22 cellular contexts compared by ENCODE assay signal in the genomic region with DNA sequence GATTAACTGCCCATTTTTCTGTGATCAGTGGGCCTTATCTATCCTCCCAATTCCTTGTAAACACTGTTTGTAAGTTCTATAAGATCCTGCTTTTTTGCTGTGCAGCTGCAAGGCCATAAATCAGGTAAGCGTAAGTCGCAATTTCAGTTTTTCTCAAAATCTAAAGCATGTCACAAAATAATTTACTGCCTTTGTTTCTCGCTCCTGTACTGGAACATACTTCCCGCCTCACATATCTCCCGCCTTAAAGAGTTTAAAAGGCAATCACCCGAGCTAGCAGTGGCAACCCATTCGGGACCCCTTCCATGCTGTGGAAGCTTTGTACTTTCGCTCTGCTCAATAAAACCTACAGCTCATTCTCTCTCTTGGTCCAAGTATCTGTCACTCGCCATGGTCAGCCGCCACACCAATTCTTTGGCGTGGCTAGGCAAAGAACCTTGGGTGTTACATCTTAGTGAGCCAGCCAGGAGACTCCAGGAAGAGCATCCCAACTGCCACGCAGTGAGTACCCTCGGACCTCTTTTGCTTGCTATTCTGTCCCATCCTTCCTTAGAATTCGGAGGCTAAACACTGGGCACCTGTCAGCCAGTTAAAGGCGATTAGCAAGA. TPM values are rescaled to one million over a fixed set of nuclear protein-coding genes. Genes with fewer than 3 reads are reported as not detected.
A peak's percentile ranks its signal among the peaks of the same experiment; 100 is the strongest.
DNase-seq lines count a peak whose midpoint lies in the region; ATAC-seq, FAIRE-seq and TF ChIP-seq lines count a peak whose summit lies in the region.
"Had no signal": no experiment of that assay in that cellular context is flagged by ENCODE, and none has a peak within 500 bp of the region (broad histone marks: within the 10 kb centered on the region; RNA-seq: fewer than 3 reads in every experiment).

No MANE protein-coding gene starts in this region.

- ATAC-seq in natural killer cell, result no peak
- no peak for ATAC-seq in natural killer cell treated with Interleukin-12 subunit alpha and Interleukin-12 subunit beta and Interleukin-15 and Interleukin-18, amount 100 ng/mL, for 72 hours

- H3K9me3 Mint-ChIP-seq in natural killer cell (no peaks in the 10 kb centered on the region), nephron progenitor cell (peaks cover 57% of the 10 kb centered on the region)
- no peaks in the 10 kb centered on the region for H3K9me3 Mint-ChIP-seq in natural killer cell treated with Interleukin-12 subunit alpha and Interleukin-12 subunit beta and Interleukin-15 and Interleukin-18, amount 100 ng/mL, for 72 hours

- no peak for TF ChIP-seq POLR2A in testis (IDR thresholded peaks at IDR 0.05)

- no peaks in the 10 kb centered on the region for H3K9me3 ChIP-seq in testis
- H3K9me3 ChIP-seq: Peyer's patch, SJSA1 had no signal

- intact Hi-C loops in natural killer cell (cut with micrococcal nuclease) (no loop called here), testis (cut with DNase I; ENCODE audit: low total_unique reads) (no loop called here)

- H3K36me3 ChIP-seq in bronchial epithelial cell (ENCODE audit: control insufficient read depth, insufficient read depth, low read length), result no peaks in the 10 kb centered on the region
- H3K36me3 ChIP-seq in testis (ENCODE audit: low read depth, missing control alignments), result no peaks in the 10 kb centered on the region
- H3K36me3 ChIP-seq: Peyer's patch, SJSA1 had no signal

- H3K27me3 Mint-ChIP-seq in natural killer cell (ENCODE audit: low read depth in 2 of 2) (no peaks in the 10 kb centered on the region), nephron progenitor cell (ENCODE audit: low read depth, poor library complexity) (peaks cover 6% of the 10 kb centered on the region)
- no peaks in the 10 kb centered on the region for H3K27me3 Mint-ChIP-seq in natural killer cell treated with Interleukin-12 subunit alpha and Interleukin-12 subunit beta and Interleukin-15 and Interleukin-18, amount 100 ng/mL, for 72 hours

- no peaks in the 10 kb centered on the region for H3K36me3 Mint-ChIP-seq in natural killer cell
- no peaks in the 10 kb centered on the region for H3K36me3 Mint-ChIP-seq in natural killer cell treated with Interleukin-12 subunit alpha and Interleukin-12 subunit beta and Interleukin-15 and Interleukin-18, amount 100 ng/mL, for 72 hours
- H3K36me3 Mint-ChIP-seq in nephron progenitor cell (ENCODE audit: low read depth), result peaks cover 61% of the 10 kb centered on the region

- no peak overlapping the region for H3K27ac ChIP-seq in testis
- H3K27ac ChIP-seq: HL-60, Peyer's patch, SJSA1 had no signal

- H3K4me1 ChIP-seq in testis, result peaks cover 3% of the 10 kb centered on the region
- H3K4me1 ChIP-seq: Peyer's patch, SJSA1 had no signal

- no peak for TF ChIP-seq CTCF in natural killer cell (IDR thresholded peaks at IDR 0.05)
- TF ChIP-seq CTCF in bronchial epithelial cell (IDR thresholded peaks at IDR 0.05; ENCODE audit: insufficient read depth, low read length, severe bottlenecking), result no peak
- no peak for TF ChIP-seq CTCF in nephron progenitor cell (IDR thresholded peaks at IDR 0.05)
- TF ChIP-seq CTCF in testis (IDR thresholded peaks at IDR 0.05), result no peak

- in situ Hi-C loops in KBM-7 (cut with MboI; ENCODE audit: low pct_unique_long_range_greater_than_20kb, low sequenced_read_pairs), result no loop called here
- in situ Hi-C loops in ACHN (cut with HindIII; ENCODE audit: low pct_ligation_motif_present, low pct_unique_long_range_greater_than_20kb, low sequenced_read_pairs), result no loop called here

- H3K4me3 Mint-ChIP-seq in natural killer cell (no peak overlapping the region), nephron progenitor cell (peak overlapping the region; percentile 11)
- H3K4me3 Mint-ChIP-seq in natural killer cell treated with Interleukin-12 subunit alpha and Interleukin-12 subunit beta and Interleukin-15 and Interleukin-18, amount 100 ng/mL, for 72 hours, result no peak overlapping the region

- H3K4me1 Mint-ChIP-seq in natural killer cell (peaks cover 49 to 52% of the 10 kb centered on the region in 2 donors), nephron progenitor cell (peaks cover 38% of the 10 kb centered on the region)
- peaks cover 22 to 38% of the 10 kb centered on the region in 2 donors for H3K4me1 Mint-ChIP-seq in natural killer cell treated with Interleukin-12 subunit alpha and Interleukin-12 subunit beta and Interleukin-15 and Interleukin-18, amount 100 ng/mL, for 72 hours (ENCODE audit: low read depth in 2 of 2)

- H3K27me3 ChIP-seq in bronchial epithelial cell (ENCODE audit: control insufficient read depth, insufficient read depth, low read length), result no peaks in the 10 kb centered on the region
- H3K27me3 ChIP-seq in testis, result no peaks in the 10 kb centered on the region
- H3K27me3 ChIP-seq: Peyer's patch, SJSA1 had no signal

- H3K27ac Mint-ChIP-seq in natural killer cell, result peak overlapping the region; percentile 21 to 24
- no peak overlapping the region for H3K27ac Mint-ChIP-seq in natural killer cell treated with Interleukin-12 subunit alpha and Interleukin-12 subunit beta and Interleukin-15 and Interleukin-18, amount 100 ng/mL, for 72 hours
- peak overlapping the region; percentile 96 for H3K27ac Mint-ChIP-seq in nephron progenitor cell

- FAIRE-seq in bronchial epithelial cell (lab: Jason Lieb, UNC), result peak; percentile 36
- FAIRE-seq: A204.1, H54 had no signal

- DNase-seq in natural killer cell, result no peak
- DNase-seq in natural killer cell treated with Interleukin-12 subunit alpha and Interleukin-12 subunit beta and Interleukin-15 and Interleukin-18, amount 100 ng/mL, for 72 hours (ENCODE audit: low spot score), result no peak
- no peak for DNase-seq in bronchial epithelial cell (ENCODE audit: low read depth)
- peak; percentile 8 for DNase-seq in nephron progenitor cell
- no peak for DNase-seq in NCI-H748 (lab: John Stamatoyannopoulos, UW; ENCODE audit: unreplicated experiment)
- no peak for DNase-seq in KBM-7
- DNase-seq in ACHN, result no peak
- no peak for DNase-seq in testis
- DNase-seq: DMS79 treated with DMSO at 0.1 percent for 48 hours, Kasumi-1, MM.1S, NCI-H1092, NCI-H1436 treated with DMSO at 0.1 percent for 48 hours, NCI-H2029, NCI-H2171, NCI-H446 treated with DMSO at 0.1 percent for 48 hours, NCI-H69, Peyer's patch had no signal

- 79 to 83% methylated on average over 15 of the region's 15 CpGs for WGBS in testis, 2 donors

- H3K4me3 ChIP-seq in bronchial epithelial cell (ENCODE audit: low read depth, low read length), result no peak overlapping the region
- no peak overlapping the region for H3K4me3 ChIP-seq in testis
- H3K4me3 ChIP-seq: Peyer's patch, SJSA1 had no signal

RNA-seq across cellular contexts. Expression of gene CEP85L, which starts 33.9 kb away (rescaled TPM):
- total RNA-seq in natural killer cell (10 to 100 TPM; 75.0 to 85.2 (median 82.0) TPM), bronchial epithelial cell (6.7 and 7.1 TPM in 2 replicates), testis (10 to 100 TPM; 63.7 to 80.7 TPM)
- 10 to 100 TPM; 35.7 to 47.4 TPM for total RNA-seq in natural killer cell treated with Interleukin-12 subunit alpha and Interleukin-12 subunit beta and Interleukin-15 and Interleukin-18, amount 100 ng/mL, for 72 hours
- polyA plus RNA-seq in testis (ENCODE audit: insufficient read depth, low read depth, low replicate concordance), result 78.8 TPM

Comparison
In these comparisons a context has a peak if more than half of its experiments do, and no peak if none do; other contexts are left out.
1. H3K27ac Mint-ChIP-seq: peak in natural killer cell (2 of 2) and nephron progenitor cell (single experiment); none in natural killer cell treated with Interleukin-12 subunit alpha and Interleukin-12 subunit beta and Interleukin-15 and Interleukin-18, amount 100 ng/mL, for 72 hours (0 of 2).